ENCODE assay signal across 1 cellular context in the genomic region with DNA sequence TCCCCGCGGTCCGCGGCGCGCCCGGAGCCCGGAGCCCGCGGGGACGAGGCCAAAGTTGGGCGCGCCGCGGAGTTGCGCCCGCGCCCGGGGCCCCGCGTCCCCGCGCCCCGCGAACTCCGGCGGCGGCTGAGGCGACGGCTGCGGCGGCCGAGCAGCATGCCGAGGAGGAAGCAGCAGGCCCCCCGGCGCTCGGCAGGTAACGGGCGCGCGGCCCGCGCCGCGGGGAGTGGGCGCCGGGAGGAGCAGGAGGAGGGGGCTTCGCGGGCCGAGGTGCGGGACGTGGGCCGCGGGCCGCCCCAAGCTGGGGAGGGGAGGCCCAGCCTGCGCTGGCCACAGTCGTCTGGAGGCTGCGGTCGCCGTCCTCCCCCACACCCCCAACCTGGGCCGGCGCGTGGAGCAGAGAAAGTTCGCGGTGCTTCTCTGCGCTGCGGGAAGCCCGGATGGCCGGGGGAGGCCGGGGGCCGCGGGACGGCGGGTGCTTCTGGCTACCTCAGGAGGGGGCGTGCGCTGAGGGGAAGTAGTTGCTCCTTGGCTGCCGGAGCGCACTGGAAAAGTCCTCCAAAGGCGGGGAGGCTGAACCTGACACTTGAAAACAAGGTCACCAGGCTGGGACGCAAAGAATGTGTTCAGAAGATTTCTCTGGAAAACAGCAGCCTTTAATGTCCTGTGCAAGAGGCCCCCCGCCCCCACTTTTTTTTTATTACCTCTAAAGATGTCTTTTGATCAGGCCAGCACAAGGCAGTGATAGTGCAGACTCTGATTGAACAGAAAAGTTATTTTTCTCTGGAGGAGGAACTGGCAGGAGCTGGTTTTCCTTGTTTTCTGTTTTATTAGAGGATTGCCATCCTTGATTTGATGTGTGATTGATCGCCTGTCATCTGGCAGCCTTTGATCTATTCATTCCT.
TF ChIP-seq lines count a peak whose summit lies in the region.

No MANE protein-coding gene starts in this region.

TF ChIP-seq in HepG2, 621 proteins besides CTCF, POLR2A, EP300 and RAD21 (continued from another document):
- TF ChIP-seq, protein P1, sequence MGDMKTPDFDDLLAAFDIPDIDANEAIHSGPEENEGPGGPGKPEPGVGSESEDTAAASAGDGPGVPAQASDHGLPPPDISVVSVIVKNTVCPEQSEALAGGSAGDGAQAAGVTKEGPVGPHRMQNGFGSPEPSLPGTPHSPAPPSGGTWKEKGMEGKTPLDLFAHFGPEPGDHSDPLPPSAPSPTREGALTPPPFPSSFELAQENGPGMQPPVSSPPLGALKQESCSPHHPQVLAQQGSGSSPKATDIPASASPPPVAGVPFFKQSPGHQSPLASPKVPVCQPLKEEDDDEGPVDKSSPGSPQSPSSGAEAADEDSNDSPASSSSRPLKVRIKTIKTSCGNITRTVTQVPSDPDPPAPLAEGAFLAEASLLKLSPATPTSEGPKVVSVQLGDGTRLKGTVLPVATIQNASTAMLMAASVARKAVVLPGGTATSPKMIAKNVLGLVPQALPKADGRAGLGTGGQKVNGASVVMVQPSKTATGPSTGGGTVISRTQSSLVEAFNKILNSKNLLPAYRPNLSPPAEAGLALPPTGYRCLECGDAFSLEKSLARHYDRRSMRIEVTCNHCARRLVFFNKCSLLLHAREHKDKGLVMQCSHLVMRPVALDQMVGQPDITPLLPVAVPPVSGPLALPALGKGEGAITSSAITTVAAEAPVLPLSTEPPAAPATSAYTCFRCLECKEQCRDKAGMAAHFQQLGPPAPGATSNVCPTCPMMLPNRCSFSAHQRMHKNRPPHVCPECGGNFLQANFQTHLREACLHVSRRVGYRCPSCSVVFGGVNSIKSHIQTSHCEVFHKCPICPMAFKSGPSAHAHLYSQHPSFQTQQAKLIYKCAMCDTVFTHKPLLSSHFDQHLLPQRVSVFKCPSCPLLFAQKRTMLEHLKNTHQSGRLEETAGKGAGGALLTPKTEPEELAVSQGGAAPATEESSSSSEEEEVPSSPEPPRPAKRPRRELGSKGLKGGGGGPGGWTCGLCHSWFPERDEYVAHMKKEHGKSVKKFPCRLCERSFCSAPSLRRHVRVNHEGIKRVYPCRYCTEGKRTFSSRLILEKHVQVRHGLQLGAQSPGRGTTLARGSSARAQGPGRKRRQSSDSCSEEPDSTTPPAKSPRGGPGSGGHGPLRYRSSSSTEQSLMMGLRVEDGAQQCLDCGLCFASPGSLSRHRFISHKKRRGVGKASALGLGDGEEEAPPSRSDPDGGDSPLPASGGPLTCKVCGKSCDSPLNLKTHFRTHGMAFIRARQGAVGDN (CRISPR knock-in tag; IDR thresholded peaks at IDR 0.05), result peak; percentile 71
- TF ChIP-seq, protein P2, sequence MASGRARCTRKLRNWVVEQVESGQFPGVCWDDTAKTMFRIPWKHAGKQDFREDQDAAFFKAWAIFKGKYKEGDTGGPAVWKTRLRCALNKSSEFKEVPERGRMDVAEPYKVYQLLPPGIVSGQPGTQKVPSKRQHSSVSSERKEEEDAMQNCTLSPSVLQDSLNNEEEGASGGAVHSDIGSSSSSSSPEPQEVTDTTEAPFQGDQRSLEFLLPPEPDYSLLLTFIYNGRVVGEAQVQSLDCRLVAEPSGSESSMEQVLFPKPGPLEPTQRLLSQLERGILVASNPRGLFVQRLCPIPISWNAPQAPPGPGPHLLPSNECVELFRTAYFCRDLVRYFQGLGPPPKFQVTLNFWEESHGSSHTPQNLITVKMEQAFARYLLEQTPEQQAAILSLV (CRISPR knock-in tag; IDR thresholded peaks at IDR 0.05; ENCODE audit: borderline replicate concordance), result 0 out of 2 replicates have a peak, but pooled peaks have one; percentile 46
- TF ChIP-seq ZFX (CRISPR knock-in tag; IDR thresholded peaks at IDR 0.05; ENCODE audit: low read depth) (peak; percentile 64), GABPB1 (CRISPR knock-in tag; IDR thresholded peaks at IDR 0.05) (peak; percentile 50; the same call in 1 of the 2 replicates)
- TF ChIP-seq, protein P3, sequence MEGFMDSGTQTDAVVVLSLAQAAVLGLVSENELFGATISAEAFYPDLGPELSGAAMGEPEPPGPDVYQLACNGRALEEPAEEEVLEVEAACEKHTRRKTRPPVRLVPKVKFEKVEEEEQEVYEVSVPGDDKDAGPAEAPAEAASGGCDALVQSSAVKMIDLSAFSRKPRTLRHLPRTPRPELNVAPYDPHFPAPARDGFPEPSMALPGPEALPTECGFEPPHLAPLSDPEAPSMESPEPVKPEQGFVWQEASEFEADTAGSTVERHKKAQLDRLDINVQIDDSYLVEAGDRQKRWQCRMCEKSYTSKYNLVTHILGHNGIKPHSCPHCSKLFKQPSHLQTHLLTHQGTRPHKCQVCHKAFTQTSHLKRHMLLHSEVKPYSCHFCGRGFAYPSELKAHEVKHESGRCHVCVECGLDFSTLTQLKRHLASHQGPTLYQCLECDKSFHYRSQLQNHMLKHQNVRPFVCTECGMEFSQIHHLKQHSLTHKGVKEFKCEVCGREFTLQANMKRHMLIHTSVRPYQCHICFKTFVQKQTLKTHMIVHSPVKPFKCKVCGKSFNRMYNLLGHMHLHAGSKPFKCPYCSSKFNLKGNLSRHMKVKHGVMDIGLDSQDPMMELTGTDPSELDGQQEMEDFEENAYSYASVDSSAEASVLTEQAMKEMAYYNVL (CRISPR knock-in tag; IDR thresholded peaks at IDR 0.05; ENCODE audit: borderline replicate concordance), result no peak
